ENCODE assay signal across 11 cellular contexts in the genomic region with DNA sequence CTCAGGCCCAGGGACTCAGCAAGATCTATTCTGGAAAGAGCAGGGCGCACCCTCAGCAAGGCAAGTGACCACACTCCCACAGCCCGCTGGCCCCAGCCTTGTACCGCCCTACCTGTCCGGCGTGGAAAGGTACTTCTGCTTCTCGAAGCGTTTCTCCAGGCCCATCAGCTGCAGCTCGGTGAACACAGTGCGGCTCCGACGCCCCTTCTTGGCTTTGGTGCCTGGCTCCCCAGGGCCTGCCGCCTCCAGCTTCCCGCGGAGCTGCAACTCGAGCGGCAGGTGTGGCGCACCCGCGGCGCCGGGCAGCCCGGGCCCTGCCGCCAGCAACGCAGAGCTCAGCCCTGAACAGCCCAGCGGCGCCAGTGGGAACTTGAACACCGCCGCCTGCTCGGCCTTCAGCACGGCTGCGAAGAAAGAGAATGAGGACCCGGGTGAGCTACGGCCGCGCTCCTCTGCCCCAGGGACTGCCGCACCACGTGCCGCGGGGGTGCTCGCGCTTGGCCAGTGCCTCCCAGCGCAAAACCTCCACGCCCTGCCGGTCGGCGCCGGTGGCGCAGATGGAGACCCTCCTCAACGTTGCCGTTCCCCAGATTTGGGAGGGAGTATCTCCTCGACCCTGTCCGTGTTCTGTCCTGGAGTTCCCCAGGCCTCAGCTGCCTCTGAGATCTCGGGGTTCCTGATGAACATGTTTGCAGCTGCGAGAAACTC. TPM values are rescaled to one million over a fixed set of nuclear protein-coding genes. Genes with fewer than 3 reads are reported as not detected.
DNase-seq lines count a peak whose midpoint lies in the region; ATAC-seq and TF ChIP-seq lines count a peak whose summit lies in the region.
"Had no signal": no experiment of that assay in that cellular context is flagged by ENCODE, and none has a peak within 500 bp of the region (broad histone marks: within the 10 kb centered on the region; RNA-seq: fewer than 3 reads in every experiment).

No MANE protein-coding gene starts in this region.

- in situ Hi-C loops in GM13977 (cut with MboI; ENCODE audit: low pct_unique_long_range_greater_than_20kb, low sequenced_read_pairs, unreplicated experiment), result loop anchor here (25.0 kb wide), 1 partner anchor 266 kb away; no protein-coding TSS in a partner anchor
- in situ Hi-C loops in ACHN (cut with HindIII; ENCODE audit: low pct_ligation_motif_present, low pct_unique_long_range_greater_than_20kb, low sequenced_read_pairs), result no loop called here

- peaks cover 75% of the 10 kb centered on the region for H3K4me1 ChIP-seq in BLaER1
- H3K4me1 ChIP-seq in mucosa of stomach (ENCODE audit: control insufficient read depth, insufficient read depth, low read length), result peaks cover 29% of the 10 kb centered on the region

- peak overlapping the region; percentile 74 for H3K4me3 Mint-ChIP-seq in activated naive CD8-positive, alpha-beta T cell treated with anti-CD3 and anti-CD28 coated beads, Interleukin-2, amount 10 ng/mL, durations not matched to agents 7 days and 5 days

- H3K9me3 Mint-ChIP-seq in activated naive CD8-positive, alpha-beta T cell treated with anti-CD3 and anti-CD28 coated beads, Interleukin-2, amount 10 ng/mL, durations not matched to agents 7 days and 5 days, result peaks cover 1% of the 10 kb centered on the region

- peak overlapping the region; percentile 86 for H3K27ac Mint-ChIP-seq in activated naive CD8-positive, alpha-beta T cell treated with anti-CD3 and anti-CD28 coated beads, Interleukin-2, amount 10 ng/mL, durations not matched to agents 7 days and 5 days

- ATAC-seq in activated naive CD8-positive, alpha-beta T cell treated with anti-CD3 and anti-CD28 coated beads, Interleukin-2, amount 10 ng/mL, durations not matched to agents 7 days and 5 days (ENCODE audit: low read depth), result no peak

- peak overlapping the region; percentile 46 for H3K4me2 ChIP-seq in BLaER1

- H3K27me3 ChIP-seq in BLaER1 (peaks cover 100% of the 10 kb centered on the region), mucosa of stomach (ENCODE audit: control insufficient read depth, insufficient read depth, low read length) (peaks cover 93% of the 10 kb centered on the region)

- H3K4me3 ChIP-seq in BLaER1 (peak overlapping the region; percentile 45), mucosa of stomach (ENCODE audit: low read length) (no peak overlapping the region)

- POLR2A ChIA-PET in activated naive CD8-positive, alpha-beta T cell treated with anti-CD3 and anti-CD28 coated beads, Interleukin-2, amount 10 ng/mL, durations not matched to agents 7 days and 5 days (lab: Charles Lee), result no interaction called here

- H3K36me3 Mint-ChIP-seq in activated naive CD8-positive, alpha-beta T cell treated with anti-CD3 and anti-CD28 coated beads, Interleukin-2, amount 10 ng/mL, durations not matched to agents 7 days and 5 days, result peaks cover 7% of the 10 kb centered on the region

- peak; percentile 55 for DNase-seq in GM13977 (ENCODE audit: low spot score)
- DNase-seq in activated naive CD8-positive, alpha-beta T cell treated with anti-CD3 and anti-CD28 coated beads, Interleukin-2, amount 10 ng/mL, durations not matched to agents 7 days and 5 days, result peak; percentile 55
- no peak for DNase-seq in foreskin melanocyte
- DNase-seq in hypothalamus (lab: John Stamatoyannopoulos, UW), result no peak
- DNase-seq in ACHN, result no peak
- no peak for DNase-seq in SW480 (ENCODE audit: low spot score)
- DNase-seq: DMS153; NCI-H226; stimulated activated naive CD4-positive, alpha-beta T cell treated with Interleukin-2 at 50 U/mL for 16 hours had no signal

- peaks cover 30% of the 10 kb centered on the region for H3K4me1 Mint-ChIP-seq in activated naive CD8-positive, alpha-beta T cell treated with anti-CD3 and anti-CD28 coated beads, Interleukin-2, amount 10 ng/mL, durations not matched to agents 7 days and 5 days

- peaks cover 93% of the 10 kb centered on the region for H4K20me1 ChIP-seq in BLaER1

- H3K27ac ChIP-seq in BLaER1, result no peak overlapping the region

- H3K36me3 ChIP-seq in BLaER1 (no peaks in the 10 kb centered on the region), mucosa of stomach (ENCODE audit: control insufficient read depth, insufficient read depth, low read length) (no peaks in the 10 kb centered on the region)

- TF ChIP-seq CTCF in GM13977 (IDR thresholded peaks at IDR 0.05; ENCODE audit: extremely low read depth, insufficient read depth, missing control alignments), result no peak

- peaks cover 75% of the 10 kb centered on the region for H3K27me3 Mint-ChIP-seq in activated naive CD8-positive, alpha-beta T cell treated with anti-CD3 and anti-CD28 coated beads, Interleukin-2, amount 10 ng/mL, durations not matched to agents 7 days and 5 days

- H3K9me3 ChIP-seq in BLaER1 (peaks cover 18% of the 10 kb centered on the region), mucosa of stomach (ENCODE audit: control insufficient read depth, low read length) (no peaks in the 10 kb centered on the region)

- no peak overlapping the region for H3K9ac ChIP-seq in BLaER1
- H3K9ac ChIP-seq in mucosa of stomach (ENCODE audit: low read length), result peak overlapping the region; percentile 55

RNA-seq across cellular contexts. Expression of a gene that starts 2.2 kb away (rescaled TPM):
- 1 to 10 TPM; 1.1 to 1.4 TPM for total RNA-seq in activated naive CD8-positive, alpha-beta T cell treated with anti-CD3 and anti-CD28 coated beads, Interleukin-2, amount 10 ng/mL, durations not matched to agents 7 days and 5 days

Comparison
In these comparisons a context has a peak if more than half of its experiments do, and no peak if none do; other contexts are left out.
1. DNase-seq: peak in GM13977 (single experiment) and activated naive CD8-positive, alpha-beta T cell treated with anti-CD3 and anti-CD28 coated beads, Interleukin-2, amount 10 ng/mL, durations not matched to agents 7 days and 5 days (single experiment); none in foreskin melanocyte (single experiment), hypothalamus (0 of 51), ACHN (single experiment) and SW480 (single experiment).